In genomic region chr5:180688326-180689070, GRCh38 we compare ENCODE assay signal across 1 cellular context.
A peak's percentile ranks its signal among the peaks of the same experiment; 100 is the strongest.
TF ChIP-seq lines count a peak whose summit lies in the region.

No MANE protein-coding gene starts in this region.

TF ChIP-seq in K562, 482 proteins besides CTCF, POLR2A, EP300 and RAD21:
- TF ChIP-seq SMAD1 (IDR thresholded peaks at IDR 0.05; ENCODE audit: low read depth, low read length, partially characterized antibody): no peak
- peak; percentile 17 for TF ChIP-seq ZFP36 (IDR thresholded peaks at IDR 0.05; ENCODE audit: low read depth, low read length, partially characterized antibody)
- TF ChIP-seq MBD1 (CRISPR knock-in tag; IDR thresholded peaks at IDR 0.05): no peak
